19 cellular contexts compared by ENCODE assay signal in genomic region chr4:170884965-170885583, GRCh38.
"Had no signal": no experiment of that assay in that cellular context is flagged by ENCODE, and none has a peak within 500 bp of the region (broad histone marks: within the 10 kb centered on the region; RNA-seq: fewer than 3 reads in every experiment).

No MANE protein-coding gene starts in this region.

- H3K4me3 ChIP-seq: adrenal gland, colonic mucosa, esophagus squamous epithelium, heart right ventricle, vagina had no signal

- H3K36me3 ChIP-seq: adrenal gland, colonic mucosa, esophagus squamous epithelium, heart right ventricle, vagina had no signal

- H3K27me3 Mint-ChIP-seq: activated T-cell treated with anti-CD3 and anti-CD28 coated beads, Interleukin-2, amount 50 U/mL, for 24 hours; activated T-helper 17 cell treated with anti-CD3 and anti-CD28 coated beads, Interleukin-2, amount 50 U/mL, for 72 hours; natural killer cell treated with Interleukin-12 subunit alpha and Interleukin-12 subunit beta and Interleukin-15 and Interleukin-18, amount 100 ng/mL, for 72 hours; progenitor cell of endocrine pancreas; stimulated activated naive B cell treated with anti-CD40 and anti-IgM and Interleukin-4, amounts not matched to agents 10 μg/mL and 1 μg/mL and 100 μg/mL, for 72 hours had no signal

- H3K27me3 ChIP-seq: adrenal gland, colonic mucosa, esophagus squamous epithelium, heart right ventricle, vagina had no signal

- H3K4me1 ChIP-seq: adrenal gland, colonic mucosa, esophagus squamous epithelium, heart right ventricle, vagina had no signal

- H3K4me1 Mint-ChIP-seq: activated T-helper 17 cell treated with anti-CD3 and anti-CD28 coated beads, Interleukin-2, amount 50 U/mL, for 72 hours; immature natural killer cell; stimulated activated naive B cell treated with anti-CD40 and anti-IgM and Interleukin-4, amounts not matched to agents 10 μg/mL and 1 μg/mL and 100 μg/mL, for 72 hours had no signal

- H3K4me3 Mint-ChIP-seq: activated T-cell treated with anti-CD3 and anti-CD28 coated beads, Interleukin-2, amount 50 U/mL, for 24 hours; activated T-helper 17 cell treated with anti-CD3 and anti-CD28 coated beads, Interleukin-2, amount 50 U/mL, for 72 hours; immature natural killer cell; natural killer cell treated with Interleukin-12 subunit alpha and Interleukin-12 subunit beta and Interleukin-15 and Interleukin-18, amount 100 ng/mL, for 72 hours; stimulated activated naive B cell treated with anti-CD40 and anti-IgM and Interleukin-4, amounts not matched to agents 10 μg/mL and 1 μg/mL and 100 μg/mL, for 72 hours had no signal

- H3K27ac ChIP-seq: adrenal gland, colonic mucosa, esophagus squamous epithelium, heart right ventricle, vagina had no signal

- DNase-seq: activated T-cell treated with anti-CD3 and anti-CD28 coated beads, Interleukin-2, amount 50 U/mL, for 24 hours; adrenal gland; colonic mucosa; esophagus squamous epithelium; heart right ventricle; immature natural killer cell; retina; stimulated activated CD4-positive, alpha-beta T cell treated with anti-CD3 and anti-CD28 coated beads, Interleukin-2, amount 100 ng/mL, for 48 hours; stimulated activated CD8-positive, alpha-beta memory T cell treated with anti-CD3 and anti-CD28 coated beads, Interleukin-4, amount 100 ng/mL, for 48 hours; stimulated activated naive B cell treated with anti-CD40 and anti-IgM and Interleukin-4, amounts not matched to agents 10 μg/mL and 1 μg/mL and 100 μg/mL, for 72 hours; T-helper 9 cell; trophoblast cell had no signal

- H3K36me3 Mint-ChIP-seq: activated naive CD4-positive, alpha-beta T cell treated with anti-CD3 and anti-CD28 coated beads, Interleukin-2, amount 50 U/mL, for 72 hours; immature natural killer cell; stimulated activated naive B cell treated with anti-CD40 and anti-IgM and Interleukin-4, amounts not matched to agents 10 μg/mL and 1 μg/mL and 100 μg/mL, for 72 hours had no signal

- H3K9me3 ChIP-seq: adrenal gland, colonic mucosa, esophagus squamous epithelium, vagina had no signal

- H3K27ac Mint-ChIP-seq: activated naive CD4-positive, alpha-beta T cell treated with anti-CD3 and anti-CD28 coated beads, Interleukin-2, amount 50 U/mL, for 72 hours; activated T-cell treated with anti-CD3 and anti-CD28 coated beads, Interleukin-2, amount 50 U/mL, for 24 hours; activated T-helper 17 cell treated with anti-CD3 and anti-CD28 coated beads, Interleukin-2, amount 50 U/mL, for 72 hours; immature natural killer cell; natural killer cell treated with Interleukin-12 subunit alpha and Interleukin-12 subunit beta and Interleukin-15 and Interleukin-18, amount 100 ng/mL, for 72 hours; progenitor cell of endocrine pancreas; stimulated activated naive B cell treated with anti-CD40 and anti-IgM and Interleukin-4, amounts not matched to agents 10 μg/mL and 1 μg/mL and 100 μg/mL, for 72 hours had no signal

- ATAC-seq: activated naive CD4-positive, alpha-beta T cell treated with anti-CD3 and anti-CD28 coated beads, Interleukin-2, amount 50 U/mL, for 72 hours; activated T-helper 17 cell treated with anti-CD3 and anti-CD28 coated beads, Interleukin-2, amount 50 U/mL, for 72 hours; heart right ventricle; left lobe of liver; natural killer cell treated with Interleukin-12 subunit alpha and Interleukin-12 subunit beta and Interleukin-15 and Interleukin-18, amount 100 ng/mL, for 72 hours; stimulated activated naive B cell treated with anti-CD40 and anti-IgM and Interleukin-4, amounts not matched to agents 10 μg/mL and 1 μg/mL and 100 μg/mL, for 72 hours had no signal

- FAIRE-seq: astrocyte had no signal
